ENCODE assay signal across 8 cellular contexts in genomic region chr11:117443269-117444186, GRCh38.
A peak's percentile ranks its signal among the peaks of the same experiment; 100 is the strongest.
DNase-seq lines count a peak whose midpoint lies in the region; ATAC-seq, FAIRE-seq and TF ChIP-seq lines count a peak whose summit lies in the region.

No MANE protein-coding gene starts in this region.

- peaks cover 43% of the 10 kb centered on the region for H3K27me3 Mint-ChIP-seq in HFFc6 (ENCODE audit: insufficient read depth)

- no peak overlapping the region for H3K4me3 Mint-ChIP-seq in HFFc6

- H3K36me3 ChIP-seq in gastroesophageal sphincter (no peaks in the 10 kb centered on the region), vagina (no peaks in the 10 kb centered on the region)

- ATAC-seq in gastroesophageal sphincter, result peak; percentile 69
- no peak for ATAC-seq in GM21529 (IDR thresholded peaks at IDR 0.05; ENCODE audit: unreplicated experiment)

- 20% methylated on average over 2 of the region's 38 CpGs; no CpG with 5 or more reads in 1 of the 2 donors for WGBS in gastroesophageal sphincter (ENCODE audit: low coverage in 1 of 2), 2 donors

- TF ChIP-seq CTCF in D721Med (IDR thresholded peaks at IDR 0.05; ENCODE audit: insufficient read depth, missing control alignments) (peak; percentile 53), HFFc6 (IDR thresholded peaks at IDR 0.05) (peak; percentile 63), gastroesophageal sphincter (IDR thresholded peaks at IDR 0.05) (peak in 3 of 4 experiments; percentile 56 to 64 (median 60)), vagina (IDR thresholded peaks at IDR 0.05) (peak in 1 of 3 experiments; percentile 35)

- H3K36me3 Mint-ChIP-seq in HFFc6 (ENCODE audit: low read depth), result no peaks in the 10 kb centered on the region

- H3K27ac ChIP-seq in gastroesophageal sphincter (no peak overlapping the region), vagina (no peak overlapping the region)

- H3K4me1 Mint-ChIP-seq in HFFc6 (ENCODE audit: low read depth), result no peaks in the 10 kb centered on the region

- H3K4me1 ChIP-seq in gastroesophageal sphincter, result peaks cover 0 to 9% (median 0%) of the 10 kb centered on the region in 3 donors
- H3K4me1 ChIP-seq in vagina, result peaks cover 6% of the 10 kb centered on the region

- H3K4me3 ChIP-seq in gastroesophageal sphincter (no peak overlapping the region), vagina (no peak overlapping the region)

- no peaks in the 10 kb centered on the region for H3K9me3 Mint-ChIP-seq in HFFc6

- no peak for TF ChIP-seq EP300 in gastroesophageal sphincter (IDR thresholded peaks at IDR 0.05)

- H3K27ac Mint-ChIP-seq in HFFc6, result no peak overlapping the region

- peaks cover 44% of the 10 kb centered on the region for H3K27me3 ChIP-seq in gastroesophageal sphincter
- H3K27me3 ChIP-seq in vagina, result no peaks in the 10 kb centered on the region

- intact Hi-C loops in posterior cingulate gyrus (cut with DNase I), result loop anchor here (5.0 kb wide), 1 partner anchor 364 kb away; no protein-coding TSS in a partner anchor
- intact Hi-C loops in vagina (cut with DNase I), result no loop called here

- no peaks in the 10 kb centered on the region for H3K9me3 ChIP-seq in gastroesophageal sphincter
- H3K9me3 ChIP-seq in vagina, result no peaks in the 10 kb centered on the region

- DNase-seq in D721Med (ENCODE audit: insufficient read length, low spot score) (peak; percentile 81), HFFc6 (peak; percentile 12), SHP77 treated with DMSO at 0.1 percent for 48 hours (lab: John Stamatoyannopoulos, UW) (peak; percentile 25), posterior cingulate gyrus (peak; percentile 58 to 97 (median 77)), GM19238 (ENCODE audit: insufficient read length, low spot score) (no peak), vagina (ENCODE audit: extremely low spot score in 2 of 2) (no peak)

- TF ChIP-seq POLR2A in gastroesophageal sphincter (IDR thresholded peaks at IDR 0.05) (no peak), vagina (IDR thresholded peaks at IDR 0.05) (no peak)

- FAIRE-seq in D721Med (lab: Jason Lieb, UNC), result no peak

Comparison
In these comparisons a context has a peak if more than half of its experiments do, and no peak if none do; other contexts are left out.
1. DNase-seq: peak in D721Med (single experiment), HFFc6 (single experiment), SHP77 treated with DMSO at 0.1 percent for 48 hours (single experiment) and posterior cingulate gyrus (10 of 10); none in GM19238 (single experiment) and vagina (0 of 2).